In the genomic region with DNA sequence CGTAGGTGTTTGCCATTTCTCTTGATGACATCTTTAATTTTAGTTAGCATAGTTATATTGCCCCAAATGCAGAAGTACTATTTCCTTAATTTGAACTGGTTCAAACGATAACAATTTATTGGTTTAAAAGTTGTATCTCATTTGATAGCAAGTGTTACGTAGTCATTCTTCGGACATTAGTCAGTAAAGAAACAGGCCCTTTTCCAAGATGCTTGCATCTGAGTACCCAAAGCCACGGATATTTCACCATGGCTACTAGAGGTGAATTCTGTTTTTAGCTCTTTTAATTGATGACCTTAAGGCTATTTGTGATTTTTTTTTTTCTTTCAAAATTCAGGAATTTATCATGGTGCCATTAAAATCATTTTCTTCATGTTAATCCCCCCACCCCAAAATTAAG, we compare ENCODE assay signal across 22 cellular contexts. TPM values are rescaled to one million over a fixed set of nuclear protein-coding genes. Genes with fewer than 3 reads are reported as not detected.
DNase-seq lines count a peak whose midpoint lies in the region; ATAC-seq and TF ChIP-seq lines count a peak whose summit lies in the region.
"Had no signal": no experiment of that assay in that cellular context is flagged by ENCODE, and none has a peak within 500 bp of the region (broad histone marks: within the 10 kb centered on the region; RNA-seq: fewer than 3 reads in every experiment).

No MANE protein-coding gene starts in this region.

- no peaks in the 10 kb centered on the region for H3K27me3 Mint-ChIP-seq in activated T-cell treated with anti-CD3 and anti-CD28 coated beads, Interleukin-2, amount 50 U/mL, for 72 hours (ENCODE audit: low read depth)
- no peaks in the 10 kb centered on the region for H3K27me3 Mint-ChIP-seq in chondrocyte (ENCODE audit: low read depth)
- H3K27me3 Mint-ChIP-seq: activated naive CD8-positive, alpha-beta T cell treated with anti-CD3 and anti-CD28 coated beads, Interleukin-2, amount 10 ng/mL, durations not matched to agents 7 days and 5 days; activated T-helper 17 cell treated with anti-CD3 and anti-CD28 coated beads, Interleukin-2, amount 50 U/mL, for 72 hours; naive thymus-derived CD4-positive, alpha-beta T cell; T-helper 17 cell had no signal

- H3K36me3 Mint-ChIP-seq in activated T-cell treated with anti-CD3 and anti-CD28 coated beads, Interleukin-2, amount 50 U/mL, for 72 hours (ENCODE audit: insufficient read depth in 2 of 2) = peaks cover 11 to 49% of the 10 kb centered on the region in 2 donors
- peaks cover 33% of the 10 kb centered on the region for H3K36me3 Mint-ChIP-seq in chondrocyte (ENCODE audit: low read depth)

- peaks cover 52% of the 10 kb centered on the region for H3K79me2 ChIP-seq in smooth muscle cell (ENCODE audit: low read depth)

- no peaks in the 10 kb centered on the region for H3K27me3 ChIP-seq in smooth muscle cell (ENCODE audit: low read depth)
- H3K27me3 ChIP-seq: ovary, SJSA1, upper lobe of left lung had no signal

- H3K9me3 ChIP-seq in smooth muscle cell (replicated peaks; ENCODE audit: low read depth) = no peaks in the 10 kb centered on the region
- H3K9me3 ChIP-seq: ovary, SJSA1, upper lobe of left lung had no signal

- H3F3A ChIP-seq in smooth muscle cell (ENCODE audit: low read depth) = peaks cover 16% of the 10 kb centered on the region

- H3K36me3 ChIP-seq in smooth muscle cell (ENCODE audit: low read depth) = peaks cover 18% of the 10 kb centered on the region
- H3K36me3 ChIP-seq: ovary had no signal

- no peak overlapping the region for H3K4me2 ChIP-seq in smooth muscle cell

- H3K27ac Mint-ChIP-seq in activated T-cell treated with anti-CD3 and anti-CD28 coated beads, Interleukin-2, amount 50 U/mL, for 72 hours = peak overlapping the region; percentile 72
- H3K27ac Mint-ChIP-seq in chondrocyte (ENCODE audit: unreplicated experiment) = peak overlapping the region; percentile 83
- H3K27ac Mint-ChIP-seq: activated naive CD8-positive, alpha-beta T cell treated with anti-CD3 and anti-CD28 coated beads, Interleukin-2, amount 10 ng/mL, durations not matched to agents 7 days and 5 days had no signal

- no peak overlapping the region for H3K4me3 ChIP-seq in smooth muscle cell
- H3K4me3 ChIP-seq: ovary, SJSA1, upper lobe of left lung had no signal

- no peak for DNase-seq in activated T-cell treated with anti-CD3 and anti-CD28 coated beads, Interleukin-2, amount 50 U/mL, for 72 hours
- no peak for DNase-seq in activated T-cell treated with anti-CD3 and anti-CD28 coated beads, Interleukin-2, amount 50 U/mL, for 1 hour
- DNase-seq in LHCN-M2 (ENCODE audit: low read depth) = peak; percentile 36
- DNase-seq in chondrocyte (ENCODE audit: low spot score) = no peak
- no peak for DNase-seq in smooth muscle cell (lab: John Stamatoyannopoulos, UW; ENCODE audit: unreplicated experiment)
- no peak for DNase-seq in activated CD4-positive, CD25-positive, alpha-beta regulatory T cell treated with anti-CD3 and anti-CD28 coated beads, Interleukin-2, amount 50 U/mL, for 72 hours
- no peak for DNase-seq in anterior cingulate cortex (lab: John Stamatoyannopoulos, UW)
- DNase-seq: activated CD4-positive, alpha-beta T cell treated with anti-CD3 and anti-CD28 coated beads for 48 hours; activated naive CD8-positive, alpha-beta T cell treated with anti-CD3 and anti-CD28 coated beads, Interleukin-2, amount 10 ng/mL, durations not matched to agents 7 days and 5 days; C1 segment of cervical spinal cord; naive thymus-derived CD4-positive, alpha-beta T cell; NCI-H1105; NCI-H2081 treated with DMSO at 0.1 percent for 48 hours; NCI-H446 treated with DMSO at 0.1 percent for 48 hours; ovary; right cardiac atrium; T-helper 17 cell; upper lobe of left lung had no signal

- 79% methylated on average over 5 of the region's 5 CpGs for WGBS in smooth muscle cell (ENCODE audit: low lambda C conversion rate)

- no peak overlapping the region for H3K9ac ChIP-seq in smooth muscle cell (ENCODE audit: low read depth)

- no peak for ATAC-seq in activated T-cell treated with anti-CD3 and anti-CD28 coated beads, Interleukin-2, amount 50 U/mL, for 72 hours (replicated peaks in 1 of 2)
- no peak for ATAC-seq in GM18868 (IDR thresholded peaks at IDR 0.05; ENCODE audit: unreplicated experiment)
- ATAC-seq: left lobe of liver; naive thymus-derived CD4-positive, alpha-beta T cell; right cardiac atrium had no signal

- peak overlapping the region; percentile 72 for H3K27ac ChIP-seq in smooth muscle cell (ENCODE audit: low read depth)
- H3K27ac ChIP-seq: ovary, SJSA1, upper lobe of left lung had no signal

- peaks cover 94% of the 10 kb centered on the region for H4K20me1 ChIP-seq in smooth muscle cell (ENCODE audit: low read depth)

- H3K9me3 Mint-ChIP-seq in activated T-cell treated with anti-CD3 and anti-CD28 coated beads, Interleukin-2, amount 50 U/mL, for 72 hours = no peaks in the 10 kb centered on the region
- H3K9me3 Mint-ChIP-seq in chondrocyte (ENCODE audit: low read depth) = no peaks in the 10 kb centered on the region
- H3K9me3 Mint-ChIP-seq: activated T-helper 17 cell treated with anti-CD3 and anti-CD28 coated beads, Interleukin-2, amount 50 U/mL, for 72 hours had no signal

- no peaks in the 10 kb centered on the region for H3K4me1 ChIP-seq in smooth muscle cell (ENCODE audit: low read depth)

- no peak overlapping the region for H2AFZ ChIP-seq in smooth muscle cell (ENCODE audit: low read depth)

- H3K4me1 Mint-ChIP-seq in activated T-cell treated with anti-CD3 and anti-CD28 coated beads, Interleukin-2, amount 50 U/mL, for 72 hours (ENCODE audit: low read depth) = peaks cover 67% of the 10 kb centered on the region
- H3K4me1 Mint-ChIP-seq in chondrocyte (ENCODE audit: low read depth) = peaks cover 59% of the 10 kb centered on the region

- no peak overlapping the region for H3K4me3 Mint-ChIP-seq in activated T-cell treated with anti-CD3 and anti-CD28 coated beads, Interleukin-2, amount 50 U/mL, for 72 hours
- no peak overlapping the region for H3K4me3 Mint-ChIP-seq in chondrocyte (ENCODE audit: unreplicated experiment)
- H3K4me3 Mint-ChIP-seq: activated naive CD8-positive, alpha-beta T cell treated with anti-CD3 and anti-CD28 coated beads, Interleukin-2, amount 10 ng/mL, durations not matched to agents 7 days and 5 days; naive thymus-derived CD4-positive, alpha-beta T cell; T-helper 17 cell had no signal

- TF ChIP-seq CTCF in chondrocyte (IDR thresholded peaks at IDR 0.05) (no peak), smooth muscle cell (IDR thresholded peaks at IDR 0.05; ENCODE audit: borderline replicate concordance, insufficient read depth, poor library complexity, severe bottlenecking) (no peak)

RNA-seq across cellular contexts. Expression of a gene that starts 32.1 kb away (rescaled TPM):
- total RNA-seq in activated T-cell treated with anti-CD3 and anti-CD28 coated beads, Interleukin-2, amount 50 U/mL, for 72 hours = 100 to 1,000 TPM; 269 to 288 TPM
- 139 and 145 TPM in 2 replicates for total RNA-seq in LHCN-M2 (2014; rRNA removed)
- polyA plus RNA-seq in LHCN-M2 (2012) = 94.9 TPM
- total RNA-seq in chondrocyte = 234 to 330 TPM (median 245 TPM) in 3 replicates
- total RNA-seq in smooth muscle cell = 454 and 515 TPM in 2 replicates
- polyA plus RNA-seq in smooth muscle cell = 76.2 and 114 TPM in 2 replicates
